Comparison of ENCODE assay signal across 22 cellular contexts in genomic region chr3:11574981-11575669, GRCh38.
DNase-seq lines count a peak whose midpoint lies in the region; ATAC-seq, FAIRE-seq and TF ChIP-seq lines count a peak whose summit lies in the region.
"Had no signal": no experiment of that assay in that cellular context is flagged by ENCODE, and none has a peak within 500 bp of the region (broad histone marks: within the 10 kb centered on the region; RNA-seq: fewer than 3 reads in every experiment).

No MANE protein-coding gene starts in this region.

- no peak for ATAC-seq in activated CD8-positive, alpha-beta T cell treated with anti-CD3 and anti-CD28 coated beads, Interleukin-2, amount 10 ng/mL, durations not matched to agents 7 days and 5 days
- ATAC-seq in activated CD8-positive, alpha-beta T cell treated with anti-CD3 and anti-CD28 coated beads for 36 hours, result no peak
- ATAC-seq in HG02798 (IDR thresholded peaks at IDR 0.05; ENCODE audit: poor library complexity, unreplicated experiment) (no peak), HG03025 (IDR thresholded peaks at IDR 0.05; ENCODE audit: low FRiP score, unreplicated experiment) (no peak)

- H2BK120ac ChIP-seq in mesenchymal stem cell (ENCODE audit: low read depth, low read length), result no peak overlapping the region

- peaks cover 33% of the 10 kb centered on the region for H3K79me1 ChIP-seq in mesenchymal stem cell (replicated peaks; ENCODE audit: low read length, poor library complexity, severe bottlenecking)

- no peaks in the 10 kb centered on the region for H3K9me3 ChIP-seq in astrocyte (ENCODE audit: insufficient read depth, low read depth, low read length)
- no peaks in the 10 kb centered on the region for H3K9me3 ChIP-seq in mesenchymal stem cell (ENCODE audit: control insufficient read depth, low read length)
- no peaks in the 10 kb centered on the region for H3K9me3 ChIP-seq in smooth muscle cell (replicated peaks; ENCODE audit: low read depth)

- H3K36me3 ChIP-seq in astrocyte (ENCODE audit: insufficient read depth, low read length) (peaks cover 10% of the 10 kb centered on the region), mesenchymal stem cell (ENCODE audit: control insufficient read depth in 1 of 2, insufficient read depth in 2 of 2, low read depth in 1 of 2, low read length in 2 of 2) (peaks cover 32 to 34% of the 10 kb centered on the region in 2 experiments), smooth muscle cell (ENCODE audit: low read depth) (no peaks in the 10 kb centered on the region)

- H2AFZ ChIP-seq in astrocyte (ENCODE audit: low read depth, low read length), result no peak overlapping the region
- H2AFZ ChIP-seq in mesenchymal stem cell (ENCODE audit: low read depth, low read length), result no peak overlapping the region
- no peak overlapping the region for H2AFZ ChIP-seq in smooth muscle cell (ENCODE audit: low read depth)

- POLR2A ChIA-PET in activated CD8-positive, alpha-beta T cell treated with anti-CD3 and anti-CD28 coated beads, Interleukin-2, amount 10 ng/mL, durations not matched to agents 7 days and 5 days (lab: Charles Lee), result no interaction called here
- POLR2A ChIA-PET in activated CD8-positive, alpha-beta T cell treated with anti-CD3 and anti-CD28 coated beads for 36 hours (lab: Charles Lee), result interaction anchor here (0.6 kb wide), 1 partner anchor 733 kb away, joined by 3 read pairs; no protein-coding TSS in a partner anchor

- no peak for FAIRE-seq in astrocyte (lab: Jason Lieb, UNC)
- FAIRE-seq: G401.6 had no signal

- TF ChIP-seq CTCF in activated CD8-positive, alpha-beta T cell treated with anti-CD3 and anti-CD28 coated beads for 36 hours (IDR thresholded peaks at IDR 0.05), result no peak
- TF ChIP-seq CTCF in astrocyte (IDR thresholded peaks at IDR 0.05; ENCODE audit: insufficient read depth, low read depth, low read length) (no peak), smooth muscle cell (IDR thresholded peaks at IDR 0.05; ENCODE audit: borderline replicate concordance, insufficient read depth, poor library complexity, severe bottlenecking) (no peak)

- H3K27ac Mint-ChIP-seq in activated CD8-positive, alpha-beta T cell treated with anti-CD3 and anti-CD28 coated beads, Interleukin-2, amount 10 ng/mL, durations not matched to agents 7 days and 5 days, result peak overlapping the region; percentile 23
- H3K27ac Mint-ChIP-seq in activated CD8-positive, alpha-beta T cell treated with anti-CD3 and anti-CD28 coated beads for 36 hours, result no peak overlapping the region
- H3K27ac Mint-ChIP-seq in astrocyte (ENCODE audit: unreplicated experiment), result no peak overlapping the region
- H3K27ac Mint-ChIP-seq: B cell had no signal

- no peak overlapping the region for H3K23ac ChIP-seq in mesenchymal stem cell (ENCODE audit: low read length in 2 of 2)

- H3K36me3 Mint-ChIP-seq in activated CD8-positive, alpha-beta T cell treated with anti-CD3 and anti-CD28 coated beads, Interleukin-2, amount 10 ng/mL, durations not matched to agents 7 days and 5 days (ENCODE audit: low read depth), result peaks cover 3% of the 10 kb centered on the region
- peaks cover 10% of the 10 kb centered on the region for H3K36me3 Mint-ChIP-seq in activated CD8-positive, alpha-beta T cell treated with anti-CD3 and anti-CD28 coated beads for 36 hours (ENCODE audit: low read depth)
- peaks cover 19% of the 10 kb centered on the region for H3K36me3 Mint-ChIP-seq in astrocyte (ENCODE audit: low read depth, unreplicated experiment)

- H3K27ac ChIP-seq in astrocyte (ENCODE audit: low read depth, low read length), result no peak overlapping the region
- H3K27ac ChIP-seq in mesenchymal stem cell (ENCODE audit: low read length, poor library complexity, severe bottlenecking), result no peak overlapping the region
- peak overlapping the region; percentile 27 for H3K27ac ChIP-seq in smooth muscle cell (ENCODE audit: low read depth)
- H3K27ac ChIP-seq: 22Rv1 had no signal

- H4K91ac ChIP-seq in mesenchymal stem cell (ENCODE audit: low read length), result peak overlapping the region; percentile 1

- intact Hi-C loops in activated CD8-positive, alpha-beta T cell treated with anti-CD3 and anti-CD28 coated beads for 36 hours (cut with micrococcal nuclease), result no loop called here

- H2BK12ac ChIP-seq in mesenchymal stem cell (ENCODE audit: low read length in 2 of 2), result no peak overlapping the region

- H3K4me3 Mint-ChIP-seq in activated CD8-positive, alpha-beta T cell treated with anti-CD3 and anti-CD28 coated beads, Interleukin-2, amount 10 ng/mL, durations not matched to agents 7 days and 5 days, result no peak overlapping the region
- H3K4me3 Mint-ChIP-seq in activated CD8-positive, alpha-beta T cell treated with anti-CD3 and anti-CD28 coated beads for 36 hours, result no peak overlapping the region
- peak overlapping the region; percentile 41 for H3K4me3 Mint-ChIP-seq in astrocyte (ENCODE audit: unreplicated experiment)
- H3K4me3 Mint-ChIP-seq: B cell had no signal

- no peaks in the 10 kb centered on the region for H3K9me3 Mint-ChIP-seq in activated CD8-positive, alpha-beta T cell treated with anti-CD3 and anti-CD28 coated beads, Interleukin-2, amount 10 ng/mL, durations not matched to agents 7 days and 5 days (ENCODE audit: insufficient read depth)
- H3K9me3 Mint-ChIP-seq in activated CD8-positive, alpha-beta T cell treated with anti-CD3 and anti-CD28 coated beads for 36 hours, result no peaks in the 10 kb centered on the region
- no peaks in the 10 kb centered on the region for H3K9me3 Mint-ChIP-seq in astrocyte (ENCODE audit: unreplicated experiment)

- no peak overlapping the region for H2AK5ac ChIP-seq in mesenchymal stem cell (ENCODE audit: low read length, severe bottlenecking)

- H4K20me1 ChIP-seq in astrocyte (ENCODE audit: insufficient read depth, low read length) (peaks cover 67% of the 10 kb centered on the region), smooth muscle cell (ENCODE audit: low read depth) (peaks cover 89% of the 10 kb centered on the region)

- no peak overlapping the region for H4K8ac ChIP-seq in mesenchymal stem cell (ENCODE audit: low read length)

- H3K4me1 ChIP-seq in astrocyte (ENCODE audit: insufficient read depth, low read length) (peaks cover 14% of the 10 kb centered on the region), mesenchymal stem cell (ENCODE audit: control insufficient read depth, insufficient read depth, low read depth, low read length) (peaks cover 31% of the 10 kb centered on the region), smooth muscle cell (ENCODE audit: low read depth) (peaks cover 6% of the 10 kb centered on the region)

- DNase-seq in activated CD8-positive, alpha-beta T cell treated with anti-CD3 and anti-CD28 coated beads, Interleukin-2, amount 10 ng/mL, durations not matched to agents 7 days and 5 days, result no peak
- DNase-seq in activated CD8-positive, alpha-beta T cell treated with anti-CD3 and anti-CD28 coated beads for 36 hours, result no peak
- DNase-seq in astrocyte (ENCODE audit: low read depth), result no peak
- no peak for DNase-seq in mesenchymal stem cell
- DNase-seq in smooth muscle cell (lab: John Stamatoyannopoulos, UW; ENCODE audit: unreplicated experiment), result no peak
- DNase-seq in NCI-H748 (lab: John Stamatoyannopoulos, UW; ENCODE audit: unreplicated experiment), result no peak
- DNase-seq: COR-L47; HCEC 1CT; Kasumi-1; MM.1S; NCI-H1092 treated with DMSO at 0.1 percent for 48 hours; NCI-H146; NCI-H2029 treated with DMSO at 0.1 percent for 48 hours; NCI-H2171; NCI-H526; NK-92 treated with Interleukin-12 subunit alpha and Interleukin-12 subunit beta, amount 100 ng/mL, for 24 hours; SHP77 had no signal

- no peak overlapping the region for H3K4ac ChIP-seq in mesenchymal stem cell (ENCODE audit: low read depth in 1 of 2, low read length in 2 of 2)

- H3K79me2 ChIP-seq in astrocyte (ENCODE audit: insufficient read depth, low read length) (peaks cover 95% of the 10 kb centered on the region), smooth muscle cell (ENCODE audit: low read depth) (peaks cover 97% of the 10 kb centered on the region)

- peaks cover 19% of the 10 kb centered on the region for H3F3A ChIP-seq in smooth muscle cell (ENCODE audit: low read depth)

- H2BK5ac ChIP-seq in mesenchymal stem cell (ENCODE audit: low read depth, low read length, poor library complexity, severe bottlenecking), result no peak overlapping the region

- no peak overlapping the region for H3K9ac ChIP-seq in astrocyte (ENCODE audit: low read length)
- no peak overlapping the region for H3K9ac ChIP-seq in mesenchymal stem cell (ENCODE audit: low read length)
- no peak overlapping the region for H3K9ac ChIP-seq in smooth muscle cell (ENCODE audit: low read depth)

- H3K27me3 Mint-ChIP-seq in activated CD8-positive, alpha-beta T cell treated with anti-CD3 and anti-CD28 coated beads, Interleukin-2, amount 10 ng/mL, durations not matched to agents 7 days and 5 days (ENCODE audit: low read depth), result no peaks in the 10 kb centered on the region
- H3K27me3 Mint-ChIP-seq in activated CD8-positive, alpha-beta T cell treated with anti-CD3 and anti-CD28 coated beads for 36 hours, result no peaks in the 10 kb centered on the region
- H3K27me3 Mint-ChIP-seq in astrocyte (ENCODE audit: low read depth, unreplicated experiment), result no peaks in the 10 kb centered on the region
- H3K27me3 Mint-ChIP-seq: B cell had no signal

- WGBS in mesenchymal stem cell, result 95% methylated on average over 17 of the region's 20 CpGs
- WGBS in smooth muscle cell (ENCODE audit: low lambda C conversion rate), result 91% methylated on average over 20 of the region's 20 CpGs

- no peak overlapping the region for H3K18ac ChIP-seq in mesenchymal stem cell (ENCODE audit: low read depth in 1 of 2, low read length in 2 of 2)

- H3K4me3 ChIP-seq in astrocyte (ENCODE audit: insufficient read depth, low read depth, low read length) (no peak overlapping the region), mesenchymal stem cell (ENCODE audit: insufficient read depth in 1 of 2, low read depth in 1 of 2, low read length in 2 of 2) (no peak overlapping the region), smooth muscle cell (no peak overlapping the region)

- CTCF ChIA-PET in activated CD8-positive, alpha-beta T cell treated with anti-CD3 and anti-CD28 coated beads, Interleukin-2, amount 10 ng/mL, durations not matched to agents 7 days and 5 days (lab: Charles Lee), result no interaction called here
- CTCF ChIA-PET in activated CD8-positive, alpha-beta T cell treated with anti-CD3 and anti-CD28 coated beads for 36 hours (lab: Charles Lee), result no interaction called here

- H3K4me1 Mint-ChIP-seq in activated CD8-positive, alpha-beta T cell treated with anti-CD3 and anti-CD28 coated beads, Interleukin-2, amount 10 ng/mL, durations not matched to agents 7 days and 5 days (ENCODE audit: low read depth), result no peaks in the 10 kb centered on the region
- H3K4me1 Mint-ChIP-seq in activated CD8-positive, alpha-beta T cell treated with anti-CD3 and anti-CD28 coated beads for 36 hours (ENCODE audit: low read depth), result peaks cover 27% of the 10 kb centered on the region
- peaks cover 17% of the 10 kb centered on the region for H3K4me1 Mint-ChIP-seq in astrocyte (ENCODE audit: low read depth, unreplicated experiment)

- H2BK15ac ChIP-seq in mesenchymal stem cell (ENCODE audit: low read depth, poor library complexity, severe bottlenecking), result no peak overlapping the region

- no peaks in the 10 kb centered on the region for H3K27me3 ChIP-seq in astrocyte (ENCODE audit: insufficient read depth, low read length)
- no peaks in the 10 kb centered on the region for H3K27me3 ChIP-seq in mesenchymal stem cell (ENCODE audit: control insufficient read depth in 1 of 2, insufficient read depth in 1 of 2, low read length in 2 of 2)
- no peaks in the 10 kb centered on the region for H3K27me3 ChIP-seq in smooth muscle cell (ENCODE audit: low read depth)

- no peak overlapping the region for H3K4me2 ChIP-seq in astrocyte (ENCODE audit: low read length)
- no peak overlapping the region for H3K4me2 ChIP-seq in mesenchymal stem cell (ENCODE audit: low read length, poor library complexity, severe bottlenecking)
- H3K4me2 ChIP-seq in smooth muscle cell, result no peak overlapping the region

- H3K14ac ChIP-seq in mesenchymal stem cell (ENCODE audit: low read length in 2 of 2), result no peak overlapping the region
